Comparison of ENCODE assay signal across 20 cellular contexts in the genomic region with DNA sequence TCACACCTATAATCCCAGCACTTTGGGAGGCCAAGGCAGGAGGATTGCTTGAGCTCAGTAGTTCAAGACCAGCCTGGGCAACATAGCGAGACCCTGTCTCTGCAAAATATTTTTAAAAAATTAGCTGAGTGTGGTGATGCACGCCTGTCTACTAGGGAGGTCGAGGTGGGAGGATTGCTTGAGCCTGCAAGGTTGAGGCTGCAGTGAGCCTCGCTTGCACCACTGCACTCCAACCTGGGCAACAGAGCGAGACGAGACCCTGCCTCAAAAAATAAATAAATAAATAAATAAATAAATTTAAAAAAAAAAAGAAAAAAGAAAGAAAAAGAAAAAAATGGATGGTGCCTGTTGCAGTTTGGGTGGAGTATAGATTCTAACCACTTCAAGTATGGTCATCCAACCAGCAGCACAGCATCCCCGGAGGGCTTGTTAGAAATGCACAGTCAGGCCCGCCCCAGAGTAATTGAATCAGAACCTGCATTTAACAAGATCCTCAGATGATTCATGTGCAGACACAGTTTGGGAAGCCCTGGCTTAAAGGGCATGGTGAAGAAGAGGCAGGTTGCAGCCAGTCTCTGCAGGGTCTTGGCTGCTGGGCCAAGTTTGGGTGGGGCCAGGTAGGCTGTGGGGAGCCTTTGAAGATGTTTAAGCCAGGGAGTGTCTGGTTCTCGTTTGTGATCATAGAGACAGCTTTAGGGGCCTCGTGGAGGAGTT. TPM values are rescaled to one million over a fixed set of nuclear protein-coding genes. Genes with fewer than 3 reads are reported as not detected.
DNase-seq lines count a peak whose midpoint lies in the region; ATAC-seq and TF ChIP-seq lines count a peak whose summit lies in the region.
"Had no signal": no experiment of that assay in that cellular context is flagged by ENCODE, and none has a peak within 500 bp of the region (broad histone marks: within the 10 kb centered on the region; RNA-seq: fewer than 3 reads in every experiment).

No MANE protein-coding gene starts in this region.

- H3K4me3 Mint-ChIP-seq in GM23338, result no peak overlapping the region
- H3K4me3 Mint-ChIP-seq: activated naive CD8-positive, alpha-beta T cell treated with anti-CD3 and anti-CD28 coated beads, Interleukin-2, amount 10 ng/mL, durations not matched to agents 7 days and 5 days; central memory CD8-positive, alpha-beta T cell had no signal

- no peaks in the 10 kb centered on the region for H4K20me1 ChIP-seq in GM23338 (replicated peaks; ENCODE audit: insufficient read depth)

- no peaks in the 10 kb centered on the region for H3K79me2 ChIP-seq in GM23338 (replicated peaks; ENCODE audit: insufficient read depth)
- H3K79me2 ChIP-seq: hepatocyte had no signal

- no peaks in the 10 kb centered on the region for H3K9me3 Mint-ChIP-seq in GM23338
- H3K9me3 Mint-ChIP-seq: activated naive CD8-positive, alpha-beta T cell treated with anti-CD3 and anti-CD28 coated beads, Interleukin-2, amount 10 ng/mL, durations not matched to agents 7 days and 5 days; central memory CD8-positive, alpha-beta T cell had no signal

- intact Hi-C loops in sciatic nerve (cut with DNase I), result no loop called here

- peaks cover 2% of the 10 kb centered on the region; the same call in 2 of the 3 replicates for H3K4me1 Mint-ChIP-seq in GM23338
- H3K4me1 Mint-ChIP-seq: central memory CD8-positive, alpha-beta T cell had no signal

- peak; percentile 67 for ATAC-seq in esophagus mucosa
- no peak for ATAC-seq in sciatic nerve
- ATAC-seq in HG02970 (IDR thresholded peaks at IDR 0.05; ENCODE audit: low FRiP score, unreplicated experiment), result no peak
- ATAC-seq in GM23338, result no peak
- ATAC-seq: left ventricle myocardium superior had no signal

- H3K27me3 ChIP-seq in GM23338 (ENCODE audit: insufficient read depth), result no peaks in the 10 kb centered on the region
- H3K27me3 ChIP-seq: hepatocyte had no signal

- no peak overlapping the region for H3K4me2 ChIP-seq in GM23338
- H3K4me2 ChIP-seq: hepatocyte had no signal

- no peaks in the 10 kb centered on the region for H3K9me2 ChIP-seq in GM23338 (ENCODE audit: insufficient read depth)

- TF ChIP-seq CTCF in GM23338 (conservative IDR thresholded peaks at IDR 0.05; ENCODE audit: low read depth in 2 of 2), result no peak

- no peak overlapping the region for H2AFZ ChIP-seq in GM23338
- H2AFZ ChIP-seq: hepatocyte had no signal

- H3F3A ChIP-seq in GM23338 (replicated peaks; ENCODE audit: low read depth), result no peaks in the 10 kb centered on the region

- H3K27ac ChIP-seq in GM23338 (ENCODE audit: low read depth), result no peak overlapping the region
- H3K27ac ChIP-seq: hepatocyte, HL-60 had no signal

- no peaks in the 10 kb centered on the region; the same call in 2 of the 3 replicates for H3K36me3 Mint-ChIP-seq in GM23338 (ENCODE audit: low read depth)
- H3K36me3 Mint-ChIP-seq: activated naive CD8-positive, alpha-beta T cell treated with anti-CD3 and anti-CD28 coated beads, Interleukin-2, amount 10 ng/mL, durations not matched to agents 7 days and 5 days had no signal

- peak; percentile 27 for DNase-seq in NCI-H1436 (lab: John Stamatoyannopoulos, UW)
- no peak for DNase-seq in NCI-H1436 treated with DMSO at 0.1 percent for 48 hours (lab: John Stamatoyannopoulos, UW)
- peak; percentile 76 for DNase-seq in RPMI7951 (ENCODE audit: low read depth)
- peak; percentile 28 for DNase-seq in sciatic nerve (ENCODE audit: low spot score)
- DNase-seq in GM23338 (ENCODE audit: low spot score), result no peak
- DNase-seq in activated CD8-positive, alpha-beta memory T cell treated with anti-CD3 and anti-CD28 coated beads, Interleukin-2, amount 50 U/mL, for 48 hours, result no peak
- DNase-seq: 8988T; activated CD4-positive, alpha-beta T cell treated with anti-CD3 and anti-CD28 coated beads for 48 hours; activated naive CD8-positive, alpha-beta T cell treated with anti-CD3 and anti-CD28 coated beads, Interleukin-2, amount 10 ng/mL, durations not matched to agents 7 days and 5 days; GDM1; left ventricle myocardium superior; NCI-H187; NCI-H774; SHP77; T-helper 9 cell had no signal

- H3K4me1 ChIP-seq in GM23338 (ENCODE audit: insufficient read depth), result no peaks in the 10 kb centered on the region

- H3K27me3 Mint-ChIP-seq in GM23338 (ENCODE audit: insufficient read depth, low read depth, poor library complexity), result peaks cover 13% of the 10 kb centered on the region

- no peak overlapping the region; the same call in 1 of the 2 replicates for H3K27ac Mint-ChIP-seq in GM23338
- H3K27ac Mint-ChIP-seq: activated naive CD8-positive, alpha-beta T cell treated with anti-CD3 and anti-CD28 coated beads, Interleukin-2, amount 10 ng/mL, durations not matched to agents 7 days and 5 days had no signal

- no peak overlapping the region for H3K4me3 ChIP-seq in GM23338
- H3K4me3 ChIP-seq: hepatocyte had no signal

- no peaks in the 10 kb centered on the region for H3K36me3 ChIP-seq in GM23338 (ENCODE audit: insufficient read depth)

TF ChIP-seq in GM23338, 12 proteins besides CTCF, POLR2A, EP300 and RAD21 (continues in another document):
- TF ChIP-seq NANOG (IDR thresholded peaks at IDR 0.05; ENCODE audit: borderline replicate concordance), result no peak
- no peak for TF ChIP-seq STAT1 (IDR thresholded peaks at IDR 0.05; ENCODE audit: unreplicated experiment)
- TF ChIP-seq EZH2phosphoT487 (IDR thresholded peaks at IDR 0.05; ENCODE audit: unreplicated experiment), result no peak
- TF ChIP-seq, protein P1, sequence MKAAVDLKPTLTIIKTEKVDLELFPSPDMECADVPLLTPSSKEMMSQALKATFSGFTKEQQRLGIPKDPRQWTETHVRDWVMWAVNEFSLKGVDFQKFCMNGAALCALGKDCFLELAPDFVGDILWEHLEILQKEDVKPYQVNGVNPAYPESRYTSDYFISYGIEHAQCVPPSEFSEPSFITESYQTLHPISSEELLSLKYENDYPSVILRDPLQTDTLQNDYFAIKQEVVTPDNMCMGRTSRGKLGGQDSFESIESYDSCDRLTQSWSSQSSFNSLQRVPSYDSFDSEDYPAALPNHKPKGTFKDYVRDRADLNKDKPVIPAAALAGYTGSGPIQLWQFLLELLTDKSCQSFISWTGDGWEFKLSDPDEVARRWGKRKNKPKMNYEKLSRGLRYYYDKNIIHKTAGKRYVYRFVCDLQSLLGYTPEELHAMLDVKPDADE (IDR thresholded peaks at IDR 0.05), result no peak
- TF ChIP-seq POLR2AphosphoS5 (IDR thresholded peaks at IDR 0.05; ENCODE audit: low read depth), result no peak
- no peak for TF ChIP-seq JUNB (IDR thresholded peaks at IDR 0.05; ENCODE audit: unreplicated experiment)
- TF ChIP-seq, protein P2, sequence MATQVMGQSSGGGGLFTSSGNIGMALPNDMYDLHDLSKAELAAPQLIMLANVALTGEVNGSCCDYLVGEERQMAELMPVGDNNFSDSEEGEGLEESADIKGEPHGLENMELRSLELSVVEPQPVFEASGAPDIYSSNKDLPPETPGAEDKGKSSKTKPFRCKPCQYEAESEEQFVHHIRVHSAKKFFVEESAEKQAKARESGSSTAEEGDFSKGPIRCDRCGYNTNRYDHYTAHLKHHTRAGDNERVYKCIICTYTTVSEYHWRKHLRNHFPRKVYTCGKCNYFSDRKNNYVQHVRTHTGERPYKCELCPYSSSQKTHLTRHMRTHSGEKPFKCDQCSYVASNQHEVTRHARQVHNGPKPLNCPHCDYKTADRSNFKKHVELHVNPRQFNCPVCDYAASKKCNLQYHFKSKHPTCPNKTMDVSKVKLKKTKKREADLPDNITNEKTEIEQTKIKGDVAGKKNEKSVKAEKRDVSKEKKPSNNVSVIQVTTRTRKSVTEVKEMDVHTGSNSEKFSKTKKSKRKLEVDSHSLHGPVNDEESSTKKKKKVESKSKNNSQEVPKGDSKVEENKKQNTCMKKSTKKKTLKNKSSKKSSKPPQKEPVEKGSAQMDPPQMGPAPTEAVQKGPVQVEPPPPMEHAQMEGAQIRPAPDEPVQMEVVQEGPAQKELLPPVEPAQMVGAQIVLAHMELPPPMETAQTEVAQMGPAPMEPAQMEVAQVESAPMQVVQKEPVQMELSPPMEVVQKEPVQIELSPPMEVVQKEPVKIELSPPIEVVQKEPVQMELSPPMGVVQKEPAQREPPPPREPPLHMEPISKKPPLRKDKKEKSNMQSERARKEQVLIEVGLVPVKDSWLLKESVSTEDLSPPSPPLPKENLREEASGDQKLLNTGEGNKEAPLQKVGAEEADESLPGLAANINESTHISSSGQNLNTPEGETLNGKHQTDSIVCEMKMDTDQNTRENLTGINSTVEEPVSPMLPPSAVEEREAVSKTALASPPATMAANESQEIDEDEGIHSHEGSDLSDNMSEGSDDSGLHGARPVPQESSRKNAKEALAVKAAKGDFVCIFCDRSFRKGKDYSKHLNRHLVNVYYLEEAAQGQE (IDR thresholded peaks at IDR 0.05; ENCODE audit: unreplicated experiment), result no peak

RNA-seq across cellular contexts. Expression of a gene that starts 40.8 kb away (rescaled TPM):
- 124 and 152 TPM in 2 replicates for total RNA-seq in RPMI7951 (2014; rRNA removed; shearing (Covaris generic))
- 34.0 TPM for total RNA-seq in esophagus mucosa
- 111 TPM for total RNA-seq in sciatic nerve
- 29.4 and 38.6 TPM in 2 replicates for total RNA-seq in GM23338 (2014; rRNA removed; shearing (Covaris generic))
- 8.0 and 8.3 TPM in 2 replicates for polyA plus RNA-seq in GM23338 (2016; fragmentation: Nextera tagmentation; extraction: Ambion mirVana)

Comparison
In these comparisons a context has a peak if more than half of its experiments do, and no peak if none do; other contexts are left out.
1. DNase-seq: peak in NCI-H1436 (single experiment), RPMI7951 (single experiment) and sciatic nerve (single experiment); none in NCI-H1436 treated with DMSO at 0.1 percent for 48 hours (single experiment), GM23338 (single experiment) and activated CD8-positive, alpha-beta memory T cell treated with anti-CD3 and anti-CD28 coated beads, Interleukin-2, amount 50 U/mL, for 48 hours (single experiment).